Comparison of ENCODE assay signal across 18 cellular contexts in genomic region chr21:20308586-20308985, GRCh38.
"Had no signal": no experiment of that assay in that cellular context is flagged by ENCODE, and none has a peak within 500 bp of the region (broad histone marks: within the 10 kb centered on the region; RNA-seq: fewer than 3 reads in every experiment).

No MANE protein-coding gene starts in this region.

- H3K9me3 ChIP-seq: esophagus muscularis mucosa, gastrocnemius medialis, psoas muscle, right lobe of liver, testis, transverse colon had no signal

- H3K4me1 ChIP-seq: esophagus muscularis mucosa, gastrocnemius medialis, heart right ventricle, parathyroid adenoma, psoas muscle, right lobe of liver, testis, transverse colon had no signal

- H3K36me3 ChIP-seq: esophagus muscularis mucosa, gastrocnemius medialis, heart right ventricle, right lobe of liver, transverse colon had no signal

- H3K4me3 ChIP-seq: esophagus muscularis mucosa, gastrocnemius medialis, heart right ventricle, psoas muscle, right lobe of liver, testis, transverse colon had no signal

- H3K27me3 ChIP-seq: esophagus muscularis mucosa, gastrocnemius medialis, heart right ventricle, right lobe of liver, testis, transverse colon had no signal

- H3K27ac ChIP-seq: epithelial cell of prostate, esophagus muscularis mucosa, gastrocnemius medialis, heart right ventricle, parathyroid adenoma, psoas muscle, right lobe of liver, testis, transverse colon had no signal

- DNase-seq: cortex of kidney; effector memory CD8-positive, alpha-beta T cell; gastrocnemius medialis; heart right ventricle; hypothalamus; kidney glomerular epithelial cell; mesendoderm; naive thymus-derived CD4-positive, alpha-beta T cell; nephron progenitor cell; psoas muscle; retina; right lobe of liver; stimulated activated CD4-positive, alpha-beta T cell treated with anti-CD3 and anti-CD28 coated beads, Interleukin-4, amount 100 ng/mL, for 1 hour; testis; transverse colon had no signal
